Comparison of ENCODE assay signal across 7 cellular contexts in the genomic region with DNA sequence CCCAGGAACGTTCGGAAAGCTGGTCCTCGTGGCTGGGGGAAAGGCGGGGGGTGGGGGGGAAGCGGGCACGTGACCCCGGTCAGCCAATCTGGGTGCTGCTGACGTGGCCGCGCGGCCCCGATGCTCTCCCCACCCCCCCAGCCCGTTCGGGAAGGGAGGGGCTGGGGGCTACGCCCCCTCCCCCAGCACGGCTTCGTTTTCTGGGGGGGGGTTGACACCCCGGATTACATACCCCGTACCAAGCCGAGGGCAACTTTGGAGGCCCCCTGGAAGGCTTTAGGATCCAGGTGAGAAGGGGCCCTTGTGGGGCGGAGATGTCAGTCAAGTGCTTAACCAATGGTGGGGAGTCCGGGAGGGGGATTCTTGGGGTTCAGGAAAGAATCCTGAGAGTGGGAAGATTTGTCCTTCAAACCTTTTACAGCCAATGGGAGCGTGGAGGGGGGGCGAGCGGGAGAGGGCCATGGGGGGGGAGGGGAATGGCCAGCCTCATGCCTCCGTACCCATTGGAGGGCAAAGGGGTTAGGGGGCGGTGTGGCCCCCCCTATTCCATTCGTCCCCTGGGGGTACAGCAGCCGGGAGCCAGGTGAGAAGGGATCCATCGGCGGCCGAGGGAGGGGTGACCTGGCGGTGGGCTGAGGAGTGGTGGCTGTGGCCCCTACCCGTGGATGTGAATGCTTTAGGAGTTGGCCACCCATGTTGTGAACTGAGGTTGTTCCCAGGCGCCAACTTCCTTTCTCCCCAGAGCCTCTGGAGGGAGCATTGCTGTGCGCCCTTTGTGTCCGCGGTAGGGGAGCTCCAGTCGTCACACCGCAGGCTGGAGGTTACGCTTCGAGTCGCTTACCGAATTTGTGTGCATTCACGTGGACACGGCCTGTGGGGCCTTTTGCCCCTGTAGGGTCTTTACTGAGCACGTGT. TPM values are rescaled to one million over a fixed set of nuclear protein-coding genes. Genes with fewer than 3 reads are reported as not detected.
DNase-seq lines count a peak whose midpoint lies in the region; ATAC-seq and TF ChIP-seq lines count a peak whose summit lies in the region.

No MANE protein-coding gene starts in this region.

- peak overlapping the region; percentile 100 for H3K9ac ChIP-seq in NT2/D1 (ENCODE audit: insufficient read length, low read depth)

- ATAC-seq in HG03439 (IDR thresholded peaks at IDR 0.05; ENCODE audit: unreplicated experiment): peak; percentile 1

- peak overlapping the region; percentile 70 for H3K4me3 ChIP-seq in GM12875 (ENCODE audit: low read depth, low read length)
- H3K4me3 ChIP-seq in NT2/D1 (ENCODE audit: insufficient read length, low read depth): peak overlapping the region; percentile 98
- peak overlapping the region; percentile 95 for H3K4me3 ChIP-seq in mononuclear cell (ENCODE audit: low read length)

- TF ChIP-seq CTCF in GM12875 (IDR thresholded peaks at IDR 0.05; ENCODE audit: borderline replicate concordance, insufficient read depth, low read depth, low read length): no peak

- H3K27ac ChIP-seq in epithelial cell of prostate: peak overlapping the region; percentile 100

- H3K4me1 ChIP-seq in NT2/D1 (ENCODE audit: insufficient read depth, insufficient read length): no peaks in the 10 kb centered on the region
- peaks cover 42% of the 10 kb centered on the region for H3K4me1 ChIP-seq in mononuclear cell (ENCODE audit: insufficient read depth, low read length)

- H3K9me3 ChIP-seq in NT2/D1 (ENCODE audit: insufficient read depth, low read length) (no peaks in the 10 kb centered on the region), mononuclear cell (ENCODE audit: low read depth, low read length) (no peaks in the 10 kb centered on the region)

- DNase-seq in NT2/D1 (ENCODE audit: low read depth, low spot score): peak; percentile 71
- peak; percentile 48 for DNase-seq in activated T-cell treated with anti-CD3 and anti-CD28 coated beads for 4 hours
- DNase-seq in epithelial cell of prostate (ENCODE audit: low read depth, low spot score): peak; percentile 52
- DNase-seq in stimulated activated CD8-positive, alpha-beta memory T cell treated with anti-CD3 and anti-CD28 coated beads, Interleukin-7, amount 100 ng/mL, for 48 hours (ENCODE audit: extremely low read depth in 1 of 2, low read depth in 1 of 2): peak; percentile 52 to 60

- no peaks in the 10 kb centered on the region for H3K27me3 ChIP-seq in NT2/D1 (ENCODE audit: insufficient read depth, insufficient read length)
- H3K27me3 ChIP-seq in mononuclear cell (ENCODE audit: insufficient read depth, low read length): no peaks in the 10 kb centered on the region

- peaks cover 40% of the 10 kb centered on the region for H3K36me3 ChIP-seq in NT2/D1 (ENCODE audit: insufficient read depth, insufficient read length, low read length)

RNA-seq across cellular contexts. Expression of a gene that starts 0.6 kb away (rescaled TPM):
- 193 TPM for total RNA-seq in mononuclear cell

RNA-seq across cellular contexts. Expression of a gene that starts 16.1 kb away (rescaled TPM):
- total RNA-seq in mononuclear cell: 89.0 TPM

RNA-seq across cellular contexts. Expression of a gene that starts 28.2 kb away (rescaled TPM):
- 67.8 TPM for total RNA-seq in mononuclear cell

RNA-seq across cellular contexts. Expression of a gene that starts 40.4 kb away (rescaled TPM):
- total RNA-seq in mononuclear cell: 16.2 TPM

Comparison
In these comparisons a context has a peak if more than half of its experiments do, and no peak if none do; other contexts are left out.
1. Peak in every context shown above with its lines: DNase-seq, ATAC-seq, H3K4me3 ChIP-seq and H3K27ac ChIP-seq.